ENCODE assay signal across 34 cellular contexts in the genomic region with DNA sequence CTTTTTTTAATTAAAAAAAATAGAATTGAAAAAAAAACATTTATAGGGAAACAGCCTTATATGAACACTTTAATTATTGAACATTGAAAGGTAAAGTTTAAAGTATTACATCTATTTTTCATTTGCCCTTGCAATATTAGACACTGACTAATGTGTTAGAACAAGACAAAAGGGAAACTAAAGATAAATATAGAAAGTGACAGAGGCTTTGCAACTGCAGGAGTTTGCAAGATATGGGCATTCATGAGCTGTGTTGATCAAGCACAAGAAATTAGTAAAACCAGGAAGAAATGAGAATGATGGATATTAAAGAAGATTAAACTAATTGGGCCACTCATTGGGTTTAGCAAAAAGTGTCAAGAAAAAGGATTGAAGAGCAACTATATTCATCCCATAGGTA.
"Had no signal": no experiment of that assay in that cellular context is flagged by ENCODE, and none has a peak within 500 bp of the region (broad histone marks: within the 10 kb centered on the region; RNA-seq: fewer than 3 reads in every experiment).

No MANE protein-coding gene starts in this region.

- H3K27ac ChIP-seq: KMS-11 had no signal

- H3K4me3 ChIP-seq: MG63 had no signal

- H3K27me3 ChIP-seq: MG63 had no signal

- H3K9me3 ChIP-seq: MG63 had no signal

- DNase-seq: Karpas-422, Kasumi-1, KG1, MG63, MM.1S, MV-4-11, NCI-H1048, NCI-H1092, NCI-H1092 treated with DMSO at 0.1 percent for 48 hours, NCI-H1105, NCI-H1105 treated with DMSO at 0.1 percent for 48 hours, NCI-H1417, NCI-H1417 treated with DMSO at 0.1 percent for 48 hours, NCI-H1436, NCI-H1436 treated with DMSO at 0.1 percent for 48 hours, NCI-H146, NCI-H1694, NCI-H1694 treated with DMSO at 0.1 percent for 48 hours, NCI-H187 treated with DMSO at 0.1 percent for 48 hours, NCI-H1930, NCI-H2029, NCI-H2029 treated with DMSO at 0.1 percent for 48 hours, NCI-H2081, NCI-H2081 treated with DMSO at 0.1 percent for 48 hours, NCI-H2107, NCI-H2171, NCI-H2171 treated with DMSO at 0.1 percent for 48 hours, NCI-H2227 treated with DMSO at 0.1 percent for 48 hours, NCI-H226, NCI-H345, NCI-H446, NCI-H446 treated with DMSO at 0.1 percent for 48 hours, NCI-H510A had no signal

- H3K36me3 ChIP-seq: MG63 had no signal
